11 cellular contexts compared by ENCODE assay signal in genomic region chr18:9380571-9381390, GRCh38. TPM values are rescaled to one million over a fixed set of nuclear protein-coding genes. Genes with fewer than 3 reads are reported as not detected.
DNase-seq lines count a peak whose midpoint lies in the region; ATAC-seq, FAIRE-seq and TF ChIP-seq lines count a peak whose summit lies in the region.
"Had no signal": no experiment of that assay in that cellular context is flagged by ENCODE, and none has a peak within 500 bp of the region (broad histone marks: within the 10 kb centered on the region; RNA-seq: fewer than 3 reads in every experiment).

No MANE protein-coding gene starts in this region.

- 77% methylated on average over 4 of the region's 4 CpGs for WGBS in mesenchymal stem cell

- H3K27ac Mint-ChIP-seq in astrocyte (ENCODE audit: unreplicated experiment): no peak overlapping the region
- no peak overlapping the region for H3K27ac Mint-ChIP-seq in stimulated activated naive CD8-positive, alpha-beta T cell treated with anti-CD3 and anti-CD28 coated beads, Interleukin-15, amount 100 ng/mL, for 72 hours

- DNase-seq in COR-L47 (lab: John Stamatoyannopoulos, UW) (peak; percentile 99), NCI-H146 (lab: John Stamatoyannopoulos, UW) (peak; percentile 97), astrocyte (ENCODE audit: low read depth) (peak; percentile 57), mesenchymal stem cell (peak; percentile 81), T-helper 1 cell (no peak), HT-29 (ENCODE audit: low spot score) (no peak)
- DNase-seq in stimulated activated naive CD8-positive, alpha-beta T cell treated with anti-CD3 and anti-CD28 coated beads, Interleukin-15, amount 100 ng/mL, for 72 hours: no peak
- DNase-seq: activated gamma-delta T cell treated with Interleukin-2 at 50 U/mL for 16 hours; effector CD4-positive, alpha-beta T cell had no signal

- no peak overlapping the region for H3K18ac ChIP-seq in mesenchymal stem cell (ENCODE audit: low read depth in 1 of 2, low read length in 2 of 2)

- H3K27ac ChIP-seq in astrocyte (ENCODE audit: low read depth, low read length): no peak overlapping the region
- no peak overlapping the region for H3K27ac ChIP-seq in mesenchymal stem cell (ENCODE audit: low read length, poor library complexity, severe bottlenecking)

- H3K4me1 Mint-ChIP-seq in astrocyte (ENCODE audit: low read depth, unreplicated experiment): peaks cover 7% of the 10 kb centered on the region
- H3K4me1 Mint-ChIP-seq in stimulated activated naive CD8-positive, alpha-beta T cell treated with anti-CD3 and anti-CD28 coated beads, Interleukin-15, amount 100 ng/mL, for 72 hours: no peaks in the 10 kb centered on the region

- H4K91ac ChIP-seq in mesenchymal stem cell (ENCODE audit: low read length): no peak overlapping the region

- ATAC-seq in HG03457 (IDR thresholded peaks at IDR 0.05; ENCODE audit: unreplicated experiment): no peak
- ATAC-seq in stimulated activated naive CD8-positive, alpha-beta T cell treated with anti-CD3 and anti-CD28 coated beads, Interleukin-15, amount 100 ng/mL, for 72 hours: no peak

- H3K79me1 ChIP-seq in mesenchymal stem cell (replicated peaks; ENCODE audit: low read length, poor library complexity, severe bottlenecking): peaks cover 8% of the 10 kb centered on the region

- no peak overlapping the region for H2BK15ac ChIP-seq in mesenchymal stem cell (ENCODE audit: low read depth, poor library complexity, severe bottlenecking)

- H2AFZ ChIP-seq in astrocyte (ENCODE audit: low read depth, low read length): no peak overlapping the region
- no peak overlapping the region for H2AFZ ChIP-seq in mesenchymal stem cell (ENCODE audit: low read depth, low read length)

- H3K36me3 ChIP-seq in astrocyte (ENCODE audit: insufficient read depth, low read length): no peaks in the 10 kb centered on the region
- peaks cover 3 to 10% of the 10 kb centered on the region in 2 experiments for H3K36me3 ChIP-seq in mesenchymal stem cell (ENCODE audit: control insufficient read depth in 1 of 2, insufficient read depth in 2 of 2, low read depth in 1 of 2, low read length in 2 of 2)

- H4K8ac ChIP-seq in mesenchymal stem cell (ENCODE audit: low read length): no peak overlapping the region

- peak; percentile 43 for FAIRE-seq in astrocyte (lab: Jason Lieb, UNC)
- FAIRE-seq: islet of Langerhans had no signal

- no peak overlapping the region for H2BK12ac ChIP-seq in mesenchymal stem cell (ENCODE audit: low read length in 2 of 2)

- H3K14ac ChIP-seq in mesenchymal stem cell (ENCODE audit: low read length in 2 of 2): no peak overlapping the region

- H4K20me1 ChIP-seq in astrocyte (ENCODE audit: insufficient read depth, low read length): no peaks in the 10 kb centered on the region

- no peak overlapping the region for H2AK5ac ChIP-seq in mesenchymal stem cell (ENCODE audit: low read length, severe bottlenecking)

- H3K9me3 ChIP-seq in astrocyte (ENCODE audit: insufficient read depth, low read depth, low read length) (no peaks in the 10 kb centered on the region), mesenchymal stem cell (ENCODE audit: control insufficient read depth, low read length) (no peaks in the 10 kb centered on the region)

- H3K4me3 Mint-ChIP-seq in astrocyte (ENCODE audit: unreplicated experiment): no peak overlapping the region
- H3K4me3 Mint-ChIP-seq in stimulated activated naive CD8-positive, alpha-beta T cell treated with anti-CD3 and anti-CD28 coated beads, Interleukin-15, amount 100 ng/mL, for 72 hours: no peak overlapping the region

- H3K4me2 ChIP-seq in astrocyte (ENCODE audit: low read length) (no peak overlapping the region), mesenchymal stem cell (ENCODE audit: low read length, poor library complexity, severe bottlenecking) (no peak overlapping the region)

- H3K23ac ChIP-seq in mesenchymal stem cell (ENCODE audit: low read length in 2 of 2): no peak overlapping the region

- no peak overlapping the region for H2BK120ac ChIP-seq in mesenchymal stem cell (ENCODE audit: low read depth, low read length)

- no peak overlapping the region for H2BK5ac ChIP-seq in mesenchymal stem cell (ENCODE audit: low read depth, low read length, poor library complexity, severe bottlenecking)

- no peaks in the 10 kb centered on the region for H3K27me3 ChIP-seq in astrocyte (ENCODE audit: insufficient read depth, low read length)
- no peaks in the 10 kb centered on the region for H3K27me3 ChIP-seq in mesenchymal stem cell (ENCODE audit: control insufficient read depth in 1 of 2, insufficient read depth in 1 of 2, low read length in 2 of 2)

- H3K36me3 Mint-ChIP-seq in astrocyte (ENCODE audit: low read depth, unreplicated experiment): peaks cover 9% of the 10 kb centered on the region

- H3K4me1 ChIP-seq in astrocyte (ENCODE audit: insufficient read depth, low read length): no peaks in the 10 kb centered on the region
- no peaks in the 10 kb centered on the region for H3K4me1 ChIP-seq in mesenchymal stem cell (ENCODE audit: control insufficient read depth, insufficient read depth, low read depth, low read length)

- no peak overlapping the region for H3K4me3 ChIP-seq in astrocyte (ENCODE audit: insufficient read depth, low read depth, low read length)
- H3K4me3 ChIP-seq in mesenchymal stem cell (ENCODE audit: insufficient read depth in 1 of 2, low read depth in 1 of 2, low read length in 2 of 2): no peak overlapping the region

- no peaks in the 10 kb centered on the region for H3K9me3 Mint-ChIP-seq in astrocyte (ENCODE audit: unreplicated experiment)
- H3K9me3 Mint-ChIP-seq in stimulated activated naive CD8-positive, alpha-beta T cell treated with anti-CD3 and anti-CD28 coated beads, Interleukin-15, amount 100 ng/mL, for 72 hours: no peaks in the 10 kb centered on the region

- H3K27me3 Mint-ChIP-seq in astrocyte (ENCODE audit: low read depth, unreplicated experiment): no peaks in the 10 kb centered on the region
- H3K27me3 Mint-ChIP-seq in stimulated activated naive CD8-positive, alpha-beta T cell treated with anti-CD3 and anti-CD28 coated beads, Interleukin-15, amount 100 ng/mL, for 72 hours: no peaks in the 10 kb centered on the region

- no peak overlapping the region for H3K9ac ChIP-seq in astrocyte (ENCODE audit: low read length)
- H3K9ac ChIP-seq in mesenchymal stem cell (ENCODE audit: low read length): peak overlapping the region; percentile 9

- H3K79me2 ChIP-seq in astrocyte (ENCODE audit: insufficient read depth, low read length): no peaks in the 10 kb centered on the region

- no peak for TF ChIP-seq CTCF in astrocyte (IDR thresholded peaks at IDR 0.05; ENCODE audit: insufficient read depth, low read depth, low read length)

- no peak overlapping the region for H3K4ac ChIP-seq in mesenchymal stem cell (ENCODE audit: low read depth in 1 of 2, low read length in 2 of 2)

RNA-seq across cellular contexts. Expression of gene TWSG1, which starts 46.2 kb away (rescaled TPM):
- 44.7 and 48.4 TPM in 2 replicates for total RNA-seq in astrocyte
- polyA plus RNA-seq in mesenchymal stem cell (2013, experiment 1 of 2): 88.2 TPM
- polyA plus RNA-seq in mesenchymal stem cell (2013, experiment 2 of 2): 101 TPM
- 15.9 and 20.1 TPM in 2 replicates for total RNA-seq in HT-29 (2014; rRNA removed; shearing (Covaris generic))

Comparison
In these comparisons a context has a peak if more than half of its experiments do, and no peak if none do; other contexts are left out.
1. DNase-seq: peak in COR-L47 (single experiment), NCI-H146 (single experiment), astrocyte (single experiment) and mesenchymal stem cell (single experiment); none in T-helper 1 cell (0 of 5), HT-29 (single experiment) and stimulated activated naive CD8-positive, alpha-beta T cell treated with anti-CD3 and anti-CD28 coated beads, Interleukin-15, amount 100 ng/mL, for 72 hours (0 of 2).